8 cellular contexts compared by ENCODE assay signal in genomic region chr2:60880988-60881932, GRCh38. TPM values are rescaled to one million over a fixed set of nuclear protein-coding genes. Genes with fewer than 3 reads are reported as not detected.
DNase-seq lines count a peak whose midpoint lies in the region; ATAC-seq and TF ChIP-seq lines count a peak whose summit lies in the region.

TSS of gene REL (plus strand) at chr2:60881574. CDS start at chr2:60881841, 267 bp downstream.

- peak; percentile 83 for ATAC-seq in GM18867 (IDR thresholded peaks at IDR 0.05; ENCODE audit: unreplicated experiment)
- ATAC-seq in HG03097 (IDR thresholded peaks at IDR 0.05; ENCODE audit: low FRiP score, unreplicated experiment): peak; percentile 87

- H3K9me3 ChIP-seq in AG04450 (ENCODE audit: control insufficient read depth, insufficient read depth, low read length) (no peaks in the 10 kb centered on the region), mammary epithelial cell (replicated peaks; ENCODE audit: insufficient read depth, low read length) (no peaks in the 10 kb centered on the region), smooth muscle cell (replicated peaks; ENCODE audit: low read depth) (no peaks in the 10 kb centered on the region)

- H3K27ac ChIP-seq in AG04450 (ENCODE audit: low read depth, low read length) (peak within 1 kb of the TSS; percentile 96), mammary epithelial cell (ENCODE audit: insufficient read depth, low read depth, low read length) (peak within 1 kb of the TSS; percentile 100), smooth muscle cell (ENCODE audit: low read depth) (peak within 1 kb of the TSS; percentile 99)

- no peaks in the 10 kb centered on the region for H4K20me1 ChIP-seq in mammary epithelial cell (ENCODE audit: insufficient read depth, low read length)
- peaks cover 23% of the 10 kb centered on the region for H4K20me1 ChIP-seq in smooth muscle cell (ENCODE audit: low read depth)

- peak within 1 kb of the TSS; percentile 74 for H3K4me3 ChIP-seq in AG04450 (ENCODE audit: low read depth, low read length)
- H3K4me3 ChIP-seq in WI38 (ENCODE audit: low read depth, low read length): peak within 1 kb of the TSS; percentile 84
- peak within 1 kb of the TSS; percentile 71 to 98 (median 85) for H3K4me3 ChIP-seq in mammary epithelial cell (replicated peaks in 1 of 3; ENCODE audit: insufficient read depth in 1 of 3, low read depth in 2 of 3, low read length in 3 of 3)
- peak within 1 kb of the TSS; percentile 76 for H3K4me3 ChIP-seq in smooth muscle cell

- H2AFZ ChIP-seq in mammary epithelial cell (ENCODE audit: low read depth, low read length) (peak within 1 kb of the TSS; percentile 78), smooth muscle cell (ENCODE audit: low read depth) (peak within 1 kb of the TSS; percentile 87)

- dilution Hi-C loops in mammary epithelial cell (cut with HindIII; ENCODE audit: low sequenced_read_pairs): no loop called here

- H3K79me2 ChIP-seq in mammary epithelial cell (ENCODE audit: insufficient read depth, low read length) (peaks cover 44% of the 10 kb centered on the region), smooth muscle cell (ENCODE audit: low read depth) (peaks cover 38% of the 10 kb centered on the region)

- peak; percentile 74 for DNase-seq in AG04450 (ENCODE audit: low read depth, low spot score)
- peak; percentile 80 for DNase-seq in NCI-H2171 treated with DMSO at 0.1 percent for 48 hours (lab: John Stamatoyannopoulos, UW)
- DNase-seq in mammary epithelial cell: peak; percentile 91
- peak; percentile 95 for DNase-seq in iPS-NIHi7 (ENCODE audit: extremely low spot score)
- peak; percentile 94 for DNase-seq in smooth muscle cell (lab: John Stamatoyannopoulos, UW; ENCODE audit: unreplicated experiment)

- BruUV-seq in mammary epithelial cell (replicated peaks; lab: Mats Ljungman, UMichigan): no TSS peak

- H3K36me3 ChIP-seq in mammary epithelial cell (ENCODE audit: insufficient read depth, low read length) (no peaks in the 10 kb centered on the region), smooth muscle cell (ENCODE audit: low read depth) (no peaks in the 10 kb centered on the region)

- CTCF ChIA-PET in AG04450 (lab: Charles Lee): interaction anchor here (0.6 to 1.2 kb wide), 5 partner anchors 79 to 1131 kb away, joined by 3 to 5 read pairs (median 3); no protein-coding TSS in a partner anchor
- CTCF ChIA-PET in mammary epithelial cell (lab: Charles Lee; ENCODE audit: low non-redundant PET): interaction anchor here (0.6 kb wide), 2 partner anchors 77 to 79 kb away, joined by 7 to 9 read pairs; no protein-coding TSS in a partner anchor

- H3K4me1 ChIP-seq in mammary epithelial cell (ENCODE audit: insufficient read depth, low read length) (peaks cover 11% of the 10 kb centered on the region), smooth muscle cell (ENCODE audit: low read depth) (peaks cover 17% of the 10 kb centered on the region)

- POLR2A ChIA-PET in AG04450 (lab: Yijun Ruan, JAX): interaction anchor here (0.6 kb wide), 1 partner anchor 14 kb away, joined by 6 read pairs; no protein-coding TSS in a partner anchor

- intact Hi-C loops in mammary epithelial cell (cut with micrococcal nuclease): loop anchor here (1.0 to 5.0 kb wide), 6 partner anchors 49 to 174 kb away; partner anchors contain the start of gene PEX13

- TF ChIP-seq CTCF in AG04450 (IDR thresholded peaks at IDR 0.05; ENCODE audit: low read depth, low read length) (0 out of 2 replicates have a peak, but pooled peaks have one; percentile 24), WI38 (IDR thresholded peaks at IDR 0.05; ENCODE audit: low read depth, low read length) (peak; percentile 18; the same call in 1 of the 2 replicates), mammary epithelial cell (conservative IDR thresholded peaks at IDR 0.05 in 1 of 2, IDR thresholded peaks at IDR 0.05 in 1 of 2; ENCODE audit: extremely low read depth in 1 of 2, insufficient read depth in 1 of 2, low read depth in 1 of 2, low read length in 2 of 2) (peak in 1 of 2 donors; percentile 44), smooth muscle cell (IDR thresholded peaks at IDR 0.05; ENCODE audit: borderline replicate concordance, insufficient read depth, poor library complexity, severe bottlenecking) (no peak)

- 1% methylated on average over 18 of the region's 98 CpGs for WGBS in mammary epithelial cell (ENCODE audit: low coverage, missing lambda C conversion rate)
- 2% methylated on average over 47 of the region's 98 CpGs for WGBS in smooth muscle cell (ENCODE audit: low lambda C conversion rate)

- H3K9ac ChIP-seq in mammary epithelial cell (ENCODE audit: insufficient read depth, low read length) (peak within 1 kb of the TSS; percentile 98), smooth muscle cell (ENCODE audit: low read depth) (peak within 1 kb of the TSS; percentile 99)

- H3K4me2 ChIP-seq in mammary epithelial cell (ENCODE audit: insufficient read depth, low read depth, low read length) (peak within 1 kb of the TSS; percentile 87), smooth muscle cell (peak within 1 kb of the TSS; percentile 93)

- H3F3A ChIP-seq in smooth muscle cell (ENCODE audit: low read depth): no peaks in the 10 kb centered on the region

- H3K27me3 ChIP-seq in AG04450 (ENCODE audit: control insufficient read depth, insufficient read depth, low read length) (no peaks in the 10 kb centered on the region), mammary epithelial cell (ENCODE audit: insufficient read depth, low read length) (no peaks in the 10 kb centered on the region), smooth muscle cell (ENCODE audit: low read depth) (no peaks in the 10 kb centered on the region)

- in situ Hi-C loops in mammary epithelial cell (cut with MboI; ENCODE audit: low sequenced_read_pairs in 2 of 2): no loop called here

RNA-seq across cellular contexts. Expression of gene REL, which starts in this region (rescaled TPM):
- polyA plus RNA-seq in AG04450 (2011; rRNA removed): 3.2 and 3.3 TPM in 2 replicates
- polyA minus RNA-seq in AG04450 (2011; rRNA and poly(A)+ RNA removed): 5.4 and 9.0 TPM in 2 replicates
- 10 to 100 TPM; 14.5 to 15.0 TPM for total RNA-seq in mammary epithelial cell
- polyA plus RNA-seq in mammary epithelial cell: 3.6 TPM
- polyA minus RNA-seq in mammary epithelial cell: 4.2 TPM
- total RNA-seq in smooth muscle cell: 10.5 and 15.3 TPM in 2 replicates
- polyA plus RNA-seq in smooth muscle cell: 2.3 and 4.8 TPM in 2 replicates

Comparison
In these comparisons a context has a peak if more than half of its experiments do, and no peak if none do; other contexts are left out.
1. Peak in every context shown above with its lines: DNase-seq, ATAC-seq, H3K4me3 ChIP-seq and H3K27ac ChIP-seq.